ENCODE assay signal across 1 cellular context in the genomic region with DNA sequence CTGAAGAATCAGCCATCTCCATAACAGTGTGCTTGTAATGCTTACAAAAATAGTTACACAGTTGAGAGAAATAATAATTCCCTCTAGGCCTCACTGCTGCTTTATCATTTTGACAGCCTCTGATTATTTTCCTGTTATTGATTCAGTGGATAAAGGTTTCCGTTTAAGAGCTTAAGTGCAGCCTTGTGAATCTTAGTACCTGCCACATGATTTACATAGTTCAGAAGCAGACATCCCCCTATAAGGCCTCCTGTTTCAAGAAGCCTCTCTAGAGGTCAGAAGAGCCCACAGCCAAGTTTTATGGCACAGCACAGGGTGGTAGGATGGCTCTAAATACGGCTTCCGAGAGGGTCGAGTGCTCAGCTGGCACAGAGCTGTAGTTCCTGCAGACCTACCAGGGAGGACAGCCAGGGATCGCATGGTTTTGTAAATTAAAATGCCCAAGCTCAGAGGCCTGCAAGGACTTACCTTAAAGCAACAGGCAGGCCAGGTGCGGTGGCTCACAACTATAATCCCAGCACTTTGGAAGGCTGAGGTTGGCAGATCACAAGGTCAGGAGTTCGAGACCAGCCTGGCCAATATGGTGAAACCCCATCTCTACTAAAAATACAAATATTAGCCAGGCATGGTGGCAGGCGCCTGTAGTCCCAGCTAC.
TF ChIP-seq lines count a peak whose summit lies in the region.

No MANE protein-coding gene starts in this region.

TF ChIP-seq in HepG2, 621 proteins besides CTCF, POLR2A, EP300 and RAD21:
- TF ChIP-seq ZC3H13 (CRISPR knock-in tag; IDR thresholded peaks at IDR 0.05) (peak; percentile 59; the same call in 1 of the 2 replicates), CCAR2 (optimal IDR thresholded peaks at IDR 0.05; ENCODE audit: low read depth, low read length) (no peak), ZNF615 (CRISPR knock-in tag; IDR thresholded peaks at IDR 0.05; ENCODE audit: borderline replicate concordance) (no peak)
TF ChIP-seq in HepG2: peak in this region for 1.
